In genomic region chr18:50284226-50284885, GRCh38 we compare ENCODE assay signal across 15 cellular contexts. TPM values are rescaled to one million over a fixed set of nuclear protein-coding genes. Genes with fewer than 3 reads are reported as not detected.
A peak's percentile ranks its signal among the peaks of the same experiment; 100 is the strongest.
DNase-seq lines count a peak whose midpoint lies in the region; ATAC-seq and TF ChIP-seq lines count a peak whose summit lies in the region.
"Had no signal": no experiment of that assay in that cellular context is flagged by ENCODE, and none has a peak within 500 bp of the region (broad histone marks: within the 10 kb centered on the region; RNA-seq: fewer than 3 reads in every experiment).

No MANE protein-coding gene starts in this region.

- H3K9me3 ChIP-seq in mammary epithelial cell (replicated peaks; ENCODE audit: insufficient read depth, low read length) (no peaks in the 10 kb centered on the region), neural progenitor cell (ENCODE audit: low read depth) (no peaks in the 10 kb centered on the region)
- H3K9me3 ChIP-seq: Peyer's patch, tibial nerve had no signal

- ATAC-seq in activated CD8-positive, alpha-beta memory T cell treated with anti-CD3 and anti-CD28 coated beads, Interleukin-2, amount 10 ng/mL, durations not matched to agents 7 days and 5 days: no peak
- no peak for ATAC-seq in HG02970 (IDR thresholded peaks at IDR 0.05; ENCODE audit: low FRiP score, unreplicated experiment)

- in situ Hi-C loops in mammary epithelial cell (cut with MboI; ENCODE audit: low sequenced_read_pairs in 2 of 2): no loop called here

- CTCF ChIA-PET in activated CD8-positive, alpha-beta memory T cell treated with anti-CD3 and anti-CD28 coated beads, Interleukin-2, amount 10 ng/mL, durations not matched to agents 7 days and 5 days (lab: Charles Lee): no interaction called here
- CTCF ChIA-PET in mammary epithelial cell (lab: Charles Lee; ENCODE audit: low non-redundant PET): no interaction called here

- H3K79me2 ChIP-seq in mammary epithelial cell (ENCODE audit: insufficient read depth, low read length) (peaks cover 61% of the 10 kb centered on the region), neural progenitor cell (ENCODE audit: low read depth) (peaks cover 29% of the 10 kb centered on the region)

- DNase-seq in activated CD8-positive, alpha-beta memory T cell treated with anti-CD3 and anti-CD28 coated beads, Interleukin-2, amount 10 ng/mL, durations not matched to agents 7 days and 5 days: no peak
- no peak for DNase-seq in activated CD8-positive, alpha-beta memory T cell treated with anti-CD3 and anti-CD28 coated beads for 24 hours
- DNase-seq in NCI-H226 (peak; percentile 14), mammary epithelial cell (peak; percentile 81), neural progenitor cell (ENCODE audit: low spot score) (no peak), putamen (ENCODE audit: low spot score) (no peak), DMS 273 treated with DMSO at 0.1 percent for 48 hours (lab: John Stamatoyannopoulos, UW) (no peak)
- DNase-seq: effector memory CD4-positive, alpha-beta T cell; H7; hippocampal formation; NCI-H2171 treated with DMSO at 0.1 percent for 48 hours; Peyer's patch; WERI-Rb-1 had no signal

- peaks cover 11% of the 10 kb centered on the region for H3F3A ChIP-seq in neural progenitor cell (ENCODE audit: low read depth)

- peaks cover 13% of the 10 kb centered on the region for H3K36me3 ChIP-seq in mammary epithelial cell (ENCODE audit: insufficient read depth, low read length)
- H3K36me3 ChIP-seq in neural progenitor cell: no peaks in the 10 kb centered on the region

- peaks cover 56% of the 10 kb centered on the region for H3K4me1 Mint-ChIP-seq in activated CD8-positive, alpha-beta memory T cell treated with anti-CD3 and anti-CD28 coated beads, Interleukin-2, amount 10 ng/mL, durations not matched to agents 7 days and 5 days
- H3K4me1 Mint-ChIP-seq in neural progenitor cell: peaks cover 29% of the 10 kb centered on the region

- no peak for TF ChIP-seq CTCF in mammary epithelial cell (conservative IDR thresholded peaks at IDR 0.05 in 1 of 2, IDR thresholded peaks at IDR 0.05 in 1 of 2; ENCODE audit: extremely low read depth in 1 of 2, insufficient read depth in 1 of 2, low read depth in 1 of 2, low read length in 2 of 2)
- TF ChIP-seq CTCF in neural progenitor cell (IDR thresholded peaks at IDR 0.05): no peak

- dilution Hi-C loops in mammary epithelial cell (cut with HindIII; ENCODE audit: low sequenced_read_pairs): no loop called here

- no peaks in the 10 kb centered on the region for H3K27me3 ChIP-seq in mammary epithelial cell (ENCODE audit: insufficient read depth, low read length)
- H3K27me3 ChIP-seq in neural progenitor cell: no peaks in the 10 kb centered on the region
- H3K27me3 ChIP-seq: Peyer's patch, tibial nerve had no signal

- H3K27ac ChIP-seq in mammary epithelial cell (ENCODE audit: insufficient read depth, low read depth, low read length) (peak overlapping the region; percentile 50), neural progenitor cell (no peak overlapping the region)
- H3K27ac ChIP-seq: Peyer's patch, tibial nerve, WERI-Rb-1 had no signal

- peaks cover 40% of the 10 kb centered on the region for H3K4me1 ChIP-seq in mammary epithelial cell (ENCODE audit: insufficient read depth, low read length)
- peaks cover 14% of the 10 kb centered on the region for H3K4me1 ChIP-seq in neural progenitor cell

- H3K27me3 Mint-ChIP-seq in activated CD8-positive, alpha-beta memory T cell treated with anti-CD3 and anti-CD28 coated beads, Interleukin-2, amount 10 ng/mL, durations not matched to agents 7 days and 5 days: no peaks in the 10 kb centered on the region
- H3K27me3 Mint-ChIP-seq in neural progenitor cell (ENCODE audit: insufficient read depth, low read depth): peaks cover 14% of the 10 kb centered on the region

- WGBS in mammary epithelial cell (ENCODE audit: low coverage, missing lambda C conversion rate): 84% methylated on average over 10 of the region's 16 CpGs

- intact Hi-C loops in mammary epithelial cell (cut with micrococcal nuclease): no loop called here

- H3K36me3 Mint-ChIP-seq in activated CD8-positive, alpha-beta memory T cell treated with anti-CD3 and anti-CD28 coated beads, Interleukin-2, amount 10 ng/mL, durations not matched to agents 7 days and 5 days: peaks cover 48% of the 10 kb centered on the region
- H3K36me3 Mint-ChIP-seq in neural progenitor cell: peaks cover 28% of the 10 kb centered on the region

- no TSS peak for BruUV-seq in mammary epithelial cell (replicated peaks; lab: Mats Ljungman, UMichigan)

- no peak overlapping the region for H3K4me2 ChIP-seq in mammary epithelial cell (ENCODE audit: insufficient read depth, low read depth, low read length)
- H3K4me2 ChIP-seq in neural progenitor cell: no peak overlapping the region

- no peak overlapping the region for H3K4me3 ChIP-seq in mammary epithelial cell (replicated peaks in 1 of 3; ENCODE audit: insufficient read depth in 1 of 3, low read depth in 2 of 3, low read length in 3 of 3)
- H3K4me3 ChIP-seq in neural progenitor cell: no peak overlapping the region
- H3K4me3 ChIP-seq: Peyer's patch, tibial nerve had no signal

- no peak overlapping the region for H3K9ac ChIP-seq in mammary epithelial cell (ENCODE audit: insufficient read depth, low read length)
- H3K9ac ChIP-seq in neural progenitor cell: no peak overlapping the region

- H2AFZ ChIP-seq in mammary epithelial cell (ENCODE audit: low read depth, low read length) (no peak overlapping the region), neural progenitor cell (replicated peaks) (no peak overlapping the region)

- H3K9me3 Mint-ChIP-seq in activated CD8-positive, alpha-beta memory T cell treated with anti-CD3 and anti-CD28 coated beads, Interleukin-2, amount 10 ng/mL, durations not matched to agents 7 days and 5 days (ENCODE audit: low read depth): no peaks in the 10 kb centered on the region
- no peaks in the 10 kb centered on the region for H3K9me3 Mint-ChIP-seq in neural progenitor cell

- H4K20me1 ChIP-seq in mammary epithelial cell (ENCODE audit: insufficient read depth, low read length): no peaks in the 10 kb centered on the region
- peaks cover under 1% of the 10 kb centered on the region for H4K20me1 ChIP-seq in neural progenitor cell (ENCODE audit: low read depth)

- no peak overlapping the region for H3K4me3 Mint-ChIP-seq in activated CD8-positive, alpha-beta memory T cell treated with anti-CD3 and anti-CD28 coated beads, Interleukin-2, amount 10 ng/mL, durations not matched to agents 7 days and 5 days
- H3K4me3 Mint-ChIP-seq in neural progenitor cell: peak overlapping the region; percentile 70

- H3K27ac Mint-ChIP-seq in activated CD8-positive, alpha-beta memory T cell treated with anti-CD3 and anti-CD28 coated beads, Interleukin-2, amount 10 ng/mL, durations not matched to agents 7 days and 5 days: peak overlapping the region; percentile 41
- no peak overlapping the region for H3K27ac Mint-ChIP-seq in neural progenitor cell

RNA-seq across cellular contexts. Expression of gene MBD1, which starts 3.0 kb away (rescaled TPM):
- 100 to 1,000 TPM in 1 of 2 experiments, 10 to 100 TPM in 1; 97.8 to 106 TPM for total RNA-seq in activated CD8-positive, alpha-beta memory T cell treated with anti-CD3 and anti-CD28 coated beads, Interleukin-2, amount 10 ng/mL, durations not matched to agents 7 days and 5 days
- total RNA-seq in mammary epithelial cell: 100 to 1,000 TPM; 102 to 196 TPM
- polyA plus RNA-seq in mammary epithelial cell: 83.4 TPM
- 81.4 TPM for polyA minus RNA-seq in mammary epithelial cell
- 32.7 and 58.8 TPM in 2 replicates for total RNA-seq in neural progenitor cell (ENCODE audit: low replicate concordance)

RNA-seq across cellular contexts. Expression of gene CXXC1, which starts 3.1 kb away (rescaled TPM):
- 100 to 1,000 TPM; 128 to 150 TPM for total RNA-seq in activated CD8-positive, alpha-beta memory T cell treated with anti-CD3 and anti-CD28 coated beads, Interleukin-2, amount 10 ng/mL, durations not matched to agents 7 days and 5 days
- total RNA-seq in mammary epithelial cell: 10 to 100 TPM; 27.7 to 78.2 TPM
- polyA plus RNA-seq in mammary epithelial cell: 67.3 TPM
- polyA minus RNA-seq in mammary epithelial cell: 25.7 TPM
- 35.0 and 52.9 TPM in 2 replicates for total RNA-seq in neural progenitor cell (ENCODE audit: low replicate concordance)

RNA-seq across cellular contexts. Expression of gene CFAP53, which starts 18.1 kb away (rescaled TPM):
- under 1 TPM; 0.16 to 0.50 TPM for total RNA-seq in activated CD8-positive, alpha-beta memory T cell treated with anti-CD3 and anti-CD28 coated beads, Interleukin-2, amount 10 ng/mL, durations not matched to agents 7 days and 5 days
- total RNA-seq in mammary epithelial cell (1 to 10 TPM in 1 of 2 donors, under 1 TPM in 1; 0.67 to 1.7 TPM), neural progenitor cell (ENCODE audit: low replicate concordance) (0.36 and 0.74 TPM in 2 replicates)
- polyA plus RNA-seq in mammary epithelial cell: 0.29 TPM
- not detected for polyA minus RNA-seq in mammary epithelial cell
- total RNA-seq: H7 had no signal

Comparison
In these comparisons a context has a peak if more than half of its experiments do, and no peak if none do; other contexts are left out.
1. DNase-seq: peak in NCI-H226 (single experiment) and mammary epithelial cell (single experiment); none in activated CD8-positive, alpha-beta memory T cell treated with anti-CD3 and anti-CD28 coated beads, Interleukin-2, amount 10 ng/mL, durations not matched to agents 7 days and 5 days (single experiment), activated CD8-positive, alpha-beta memory T cell treated with anti-CD3 and anti-CD28 coated beads for 24 hours (single experiment), neural progenitor cell (single experiment), putamen (single experiment) and DMS 273 treated with DMSO at 0.1 percent for 48 hours (single experiment).